In the genomic region with DNA sequence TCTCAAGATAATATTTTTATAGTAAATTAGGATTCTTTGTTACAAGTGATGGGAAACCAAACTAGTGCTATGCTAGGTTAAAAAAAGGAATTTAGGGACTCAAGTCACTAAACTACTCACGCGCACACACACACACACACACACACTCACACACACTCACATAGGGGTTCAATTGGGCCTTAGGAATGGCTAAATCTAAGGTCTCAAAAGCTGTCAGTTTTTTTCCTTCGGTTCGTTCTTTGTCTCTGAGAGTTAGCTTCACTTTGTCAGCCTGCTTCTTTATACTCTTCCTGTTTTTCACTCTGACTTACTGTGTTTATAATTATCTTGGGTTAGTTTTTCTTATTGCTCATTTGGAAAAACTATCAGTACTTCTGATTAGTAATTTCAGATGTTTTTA, we compare ENCODE assay signal across 12 cellular contexts.
DNase-seq lines count a peak whose midpoint lies in the region; ATAC-seq and TF ChIP-seq lines count a peak whose summit lies in the region.
"Had no signal": no experiment of that assay in that cellular context is flagged by ENCODE, and none has a peak within 500 bp of the region (broad histone marks: within the 10 kb centered on the region; RNA-seq: fewer than 3 reads in every experiment).

No MANE protein-coding gene starts in this region.

- H3K4me3 Mint-ChIP-seq in chondrocyte (ENCODE audit: unreplicated experiment), result no peak overlapping the region
- peak overlapping the region in 2 of 8 donors; percentile 42 to 71 for H3K4me3 Mint-ChIP-seq in naive B cell

- TF ChIP-seq POLR2A in heart left ventricle (IDR thresholded peaks at IDR 0.05), result no peak

- H3K27me3 Mint-ChIP-seq in chondrocyte (ENCODE audit: low read depth) (no peaks in the 10 kb centered on the region), naive B cell (no peaks in the 10 kb centered on the region)

- H3K27ac Mint-ChIP-seq in chondrocyte (ENCODE audit: unreplicated experiment), result peak overlapping the region; percentile 97
- peak overlapping the region; percentile 24 to 96 (median 90) for H3K27ac Mint-ChIP-seq in naive B cell

- TF ChIP-seq CTCF in heart left ventricle (IDR thresholded peaks at IDR 0.05), result no peak
- TF ChIP-seq CTCF in chondrocyte (IDR thresholded peaks at IDR 0.05), result no peak

- intact Hi-C loops in heart left ventricle (cut with DNase I) (loop anchor here in 1 of 10 donors (10.0 kb wide), 1 partner anchor 75 kb away; no protein-coding TSS in a partner anchor), Right ventricle myocardium inferior (cut with DNase I) (loop anchor here (5.0 kb wide), 1 partner anchor 302 kb away; no protein-coding TSS in a partner anchor), aorta (cut with DNase I) (loop anchor here in 1 of 2 donors (5.0 kb wide), 1 partner anchor 537 kb away; a partner anchor contains a TSS)

- H3K36me3 Mint-ChIP-seq in chondrocyte (ENCODE audit: low read depth) (no peaks in the 10 kb centered on the region), naive B cell (peaks cover 3 to 9% of the 10 kb centered on the region in 2 donors)

- H3K4me1 ChIP-seq in heart left ventricle, result peaks cover 0 to 30% (median 11%) of the 10 kb centered on the region in 12 donors
- H3K4me1 ChIP-seq in aorta (ENCODE audit: control insufficient read depth in 1 of 2, insufficient read depth in 2 of 2, low read length in 2 of 2), result peaks cover 0 to 2% of the 10 kb centered on the region in 2 donors
- H3K4me1 ChIP-seq: breast epithelium, right lobe of liver had no signal

- H3K4me1 Mint-ChIP-seq in chondrocyte (ENCODE audit: low read depth), result peaks cover 55% of the 10 kb centered on the region
- H3K4me1 Mint-ChIP-seq in naive B cell, result peaks cover 19 to 64% (median 50%) of the 10 kb centered on the region in 3 donors

- peak overlapping the region in 6 of 12 donors; percentile 0 to 33 (median 16) for H3K4me3 ChIP-seq in heart left ventricle
- H3K4me3 ChIP-seq in aorta (ENCODE audit: low read length in 2 of 2), result no peak overlapping the region
- H3K4me3 ChIP-seq: BLaER1 treated with 17β-estradiol and CSF1 and Interleukin-3, amounts not matched to agents 10 nM and 100 nM; breast epithelium; right lobe of liver had no signal

- DNase-seq in heart left ventricle (no peak), Right ventricle myocardium inferior (ENCODE audit: missing footprints) (no peak), chondrocyte (ENCODE audit: low spot score) (no peak), naive B cell (no peak), aorta (no peak), ACHN (no peak), NCI-H1048 (lab: John Stamatoyannopoulos, UW) (no peak), DMS79 (lab: John Stamatoyannopoulos, UW) (no peak)
- DNase-seq: mesendoderm, right lobe of liver had no signal

- WGBS in heart left ventricle, 4 donors, result 19 to 39% (median 38%) methylated on average over 4 of the region's 4 CpGs
- WGBS in aorta, 2 donors, result 42 to 46% methylated on average over 4 of the region's 4 CpGs

- H3K27me3 ChIP-seq in heart left ventricle (no peaks in the 10 kb centered on the region), aorta (ENCODE audit: control insufficient read depth in 1 of 2, insufficient read depth in 2 of 2, low read length in 1 of 2) (no peaks in the 10 kb centered on the region)
- H3K27me3 ChIP-seq: BLaER1 treated with 17β-estradiol and CSF1 and Interleukin-3, amounts not matched to agents 10 nM and 100 nM; breast epithelium; right lobe of liver had no signal

- ATAC-seq in heart left ventricle (peak in 2 of 4 donors; percentile 24 to 28), Right ventricle myocardium inferior (no peak), naive B cell (ENCODE audit: low read depth in 2 of 2) (peak in 1 of 2 donors; percentile 18), aorta (ENCODE audit: low FRiP score) (no peak)
- ATAC-seq: right lobe of liver had no signal

- in situ Hi-C loops in ACHN (cut with HindIII; ENCODE audit: low pct_ligation_motif_present, low pct_unique_long_range_greater_than_20kb, low sequenced_read_pairs), result no loop called here

- no peaks in the 10 kb centered on the region for H3K36me3 ChIP-seq in heart left ventricle
- no peaks in the 10 kb centered on the region for H3K36me3 ChIP-seq in aorta (ENCODE audit: control insufficient read depth in 1 of 2, insufficient read depth in 2 of 2, low read length in 1 of 2)
- H3K36me3 ChIP-seq: breast epithelium, right lobe of liver had no signal

- H3K9me3 Mint-ChIP-seq in chondrocyte (ENCODE audit: low read depth) (peaks cover 5% of the 10 kb centered on the region), naive B cell (peaks cover 0 to 6% (median 3%) of the 10 kb centered on the region in 7 donors)

- H3K27ac ChIP-seq in heart left ventricle, result peak overlapping the region in 11 of 12 donors; percentile 45 to 76 (median 66)
- H3K27ac ChIP-seq in aorta (ENCODE audit: low read depth in 1 of 2, low read length in 2 of 2), result peak overlapping the region; percentile 60 to 80
- H3K27ac ChIP-seq: BLaER1 treated with 17β-estradiol and CSF1 and Interleukin-3, amounts not matched to agents 10 nM and 100 nM; breast epithelium; right lobe of liver had no signal

- peaks cover 0 to 6% (median under 1%) of the 10 kb centered on the region in 12 donors for H3K9me3 ChIP-seq in heart left ventricle
- no peaks in the 10 kb centered on the region for H3K9me3 ChIP-seq in aorta (ENCODE audit: control insufficient read depth, low read length)
- H3K9me3 ChIP-seq: breast epithelium, right lobe of liver had no signal
